Comparison of ENCODE assay signal across 19 cellular contexts in genomic region chr3:56188201-56188600, GRCh38.
A peak's percentile ranks its signal among the peaks of the same experiment; 100 is the strongest.
DNase-seq lines count a peak whose midpoint lies in the region; ATAC-seq and TF ChIP-seq lines count a peak whose summit lies in the region.
"Had no signal": no experiment of that assay in that cellular context is flagged by ENCODE, and none has a peak within 500 bp of the region (broad histone marks: within the 10 kb centered on the region; RNA-seq: fewer than 3 reads in every experiment).

No MANE protein-coding gene starts in this region.

- H3K36me3 Mint-ChIP-seq in WTC11: no peaks in the 10 kb centered on the region

- H3K36me3 ChIP-seq in SJCRH30: no peaks in the 10 kb centered on the region

- no peak for DNase-seq in SJCRH30
- DNase-seq in anterior cingulate cortex (lab: John Stamatoyannopoulos, UW): peak in 42 of 58 donors; percentile 3 to 76 (median 27)
- peak; percentile 28 for DNase-seq in middle frontal gyrus (ENCODE audit: extremely low spot score, low spot score)
- DNase-seq in posterior cingulate gyrus: peak in 9 of 10 donors; percentile 25 to 94 (median 61)
- DNase-seq in NCI-H2029 (lab: John Stamatoyannopoulos, UW): no peak
- no peak for DNase-seq in WTC11 (ENCODE audit: low spot score)
- DNase-seq: ACHN; CD4-positive, alpha-beta T cell; DMS53; DND-41; EL; GM23248; HFFc6; KG1 had no signal

- intact Hi-C loops in posterior cingulate gyrus (cut with DNase I): no loop called here

- no peaks in the 10 kb centered on the region for H3K27me3 ChIP-seq in SJCRH30

- H3K4me1 Mint-ChIP-seq in WTC11: no peaks in the 10 kb centered on the region

- no peak for ATAC-seq in HG03045 (IDR thresholded peaks at IDR 0.05; ENCODE audit: unreplicated experiment)
- no peak for ATAC-seq in WTC11
- no peak for ATAC-seq in HG03354 (IDR thresholded peaks at IDR 0.05; ENCODE audit: poor library complexity, severe bottlenecking, unreplicated experiment)
- ATAC-seq: GM12878, HCT116 had no signal

- no peaks in the 10 kb centered on the region for H3K9me3 Mint-ChIP-seq in WTC11
- H3K9me3 Mint-ChIP-seq: CD4-positive, alpha-beta T cell had no signal

- POLR2A ChIA-PET in WTC11 (lab: Charles Lee): no interaction called here

- no peak overlapping the region for H3K4me3 Mint-ChIP-seq in WTC11
- H3K4me3 Mint-ChIP-seq: CD4-positive, alpha-beta T cell; HFFc6 had no signal

- no peak overlapping the region for H3K4me3 ChIP-seq in SJCRH30
- H3K4me3 ChIP-seq: GM12878, GM23248 had no signal

- H3K27me3 Mint-ChIP-seq in WTC11 (ENCODE audit: low read depth): no peaks in the 10 kb centered on the region

- CTCF ChIA-PET in WTC11 (lab: Charles Lee): no interaction called here

- H3K9me3 ChIP-seq in SJCRH30 (replicated peaks): no peaks in the 10 kb centered on the region; the same call in 1 of the 2 replicates

- TF ChIP-seq CTCF in WTC11 (IDR thresholded peaks at IDR 0.05): no peak

- peaks cover 47% of the 10 kb centered on the region for H3K4me1 ChIP-seq in SJCRH30

- no peak overlapping the region for H3K27ac Mint-ChIP-seq in WTC11
- H3K27ac Mint-ChIP-seq: CD4-positive, alpha-beta T cell; HFFc6 had no signal

- H3K27ac ChIP-seq in SJCRH30: peak overlapping the region; percentile 87
- H3K27ac ChIP-seq: C4-2B, GM23248 had no signal

TF ChIP-seq in WTC11, 78 proteins besides CTCF, POLR2A, EP300 and RAD21:
- TF ChIP-seq KAT7 (CRISPR knock-in tag; IDR thresholded peaks at IDR 0.05; ENCODE audit: borderline replicate concordance) (no peak), AFF4 (CRISPR knock-in tag; IDR thresholded peaks at IDR 0.05; ENCODE audit: borderline replicate concordance) (no peak), ATF3 (CRISPR knock-in tag; conservative IDR thresholded peaks at IDR 0.05) (no peak), ELF4 (CRISPR knock-in tag; IDR thresholded peaks at IDR 0.05; ENCODE audit: low read depth) (no peak), ETV6 (CRISPR knock-in tag; IDR thresholded peaks at IDR 0.05) (no peak), RELA (CRISPR knock-in tag; IDR thresholded peaks at IDR 0.05; ENCODE audit: borderline replicate concordance) (no peak)
TF ChIP-seq in WTC11: peak in this region for 0.

Comparison
In these comparisons a context has a peak if more than half of its experiments do, and no peak if none do; other contexts are left out.
1. DNase-seq: peak in anterior cingulate cortex (42 of 58), middle frontal gyrus (single experiment) and posterior cingulate gyrus (9 of 10); none in SJCRH30 (0 of 2), NCI-H2029 (single experiment) and WTC11 (single experiment).